22 cellular contexts compared by ENCODE assay signal in genomic region chr1:157151506-157151905, GRCh38. TPM values are rescaled to one million over a fixed set of nuclear protein-coding genes. Genes with fewer than 3 reads are reported as not detected.
DNase-seq lines count a peak whose midpoint lies in the region; ATAC-seq and TF ChIP-seq lines count a peak whose summit lies in the region.
"Had no signal": no experiment of that assay in that cellular context is flagged by ENCODE, and none has a peak within 500 bp of the region (broad histone marks: within the 10 kb centered on the region; RNA-seq: fewer than 3 reads in every experiment).

No MANE protein-coding gene starts in this region.

- intact Hi-C loops in activated T-helper 1 cell treated with anti-CD3 and anti-CD28 coated beads, Interleukin-12 subunit alpha, Interleukin-12 subunit beta, Interleukin-2, Interleukin-4 antibody, amounts not matched to agents 30 ng/mL and 10 ng/mL and 1 ng/mL, durations not matched to agents 14 hours and 24 hours and 36 hours (cut with micrococcal nuclease), result loop anchor here (2.0 kb wide), 1 partner anchor 19 kb away; no protein-coding TSS in a partner anchor
- intact Hi-C loops in dendritic cell treated with granulocyte-macrophage colony-stimulating factor and Interleukin-4, amounts not matched to agents 40 ng/mL and 50 ng/mL, for 4 days (cut with micrococcal nuclease), result no loop called here
- intact Hi-C loops in transverse colon (cut with DNase I; ENCODE audit: low total_unique reads), result no loop called here

- H3K4me3 ChIP-seq in transverse colon, result no peak overlapping the region
- H3K4me3 ChIP-seq: BLaER1 treated with 17β-estradiol and CSF1 and Interleukin-3, amounts not matched to agents 10 nM and 100 nM; GM12878 had no signal

- H3K4me3 Mint-ChIP-seq in activated naive CD8-positive, alpha-beta T cell treated with anti-CD3 and anti-CD28 coated beads, Interleukin-2, amount 10 ng/mL, durations not matched to agents 7 days and 5 days, result no peak overlapping the region
- no peak overlapping the region for H3K4me3 Mint-ChIP-seq in activated naive CD8-positive, alpha-beta T cell treated with anti-CD3 and anti-CD28 coated beads for 36 hours
- no peak overlapping the region for H3K4me3 Mint-ChIP-seq in activated T-helper 1 cell treated with anti-CD3 and anti-CD28 coated beads, Interleukin-12 subunit alpha, Interleukin-12 subunit beta, Interleukin-2, Interleukin-4 antibody, amounts not matched to agents 30 ng/mL and 10 ng/mL and 1 ng/mL, durations not matched to agents 14 hours and 24 hours and 36 hours
- no peak overlapping the region for H3K4me3 Mint-ChIP-seq in dendritic cell treated with granulocyte-macrophage colony-stimulating factor and Interleukin-4, amounts not matched to agents 40 ng/mL and 50 ng/mL, for 4 days
- H3K4me3 Mint-ChIP-seq in nephron (no peak overlapping the region), progenitor cell of endocrine pancreas (ENCODE audit: low read depth) (no peak overlapping the region)
- H3K4me3 Mint-ChIP-seq: B cell; CD4-positive, CD25-positive, alpha-beta regulatory T cell; CD8-positive, alpha-beta memory T cell; H9 had no signal

- TF ChIP-seq EP300 in transverse colon (IDR thresholded peaks at IDR 0.05; ENCODE audit: low read depth), result no peak

- POLR2A ChIA-PET in activated naive CD8-positive, alpha-beta T cell treated with anti-CD3 and anti-CD28 coated beads, Interleukin-2, amount 10 ng/mL, durations not matched to agents 7 days and 5 days (lab: Charles Lee), result no interaction called here

- H3K36me3 ChIP-seq in transverse colon, result no peaks in the 10 kb centered on the region
- H3K36me3 ChIP-seq: BLaER1 treated with 17β-estradiol and CSF1 and Interleukin-3, amounts not matched to agents 10 nM and 100 nM had no signal

- no peaks in the 10 kb centered on the region for H3K36me3 Mint-ChIP-seq in activated naive CD8-positive, alpha-beta T cell treated with anti-CD3 and anti-CD28 coated beads, Interleukin-2, amount 10 ng/mL, durations not matched to agents 7 days and 5 days
- no peaks in the 10 kb centered on the region for H3K36me3 Mint-ChIP-seq in activated naive CD8-positive, alpha-beta T cell treated with anti-CD3 and anti-CD28 coated beads for 36 hours
- no peaks in the 10 kb centered on the region for H3K36me3 Mint-ChIP-seq in activated T-helper 1 cell treated with anti-CD3 and anti-CD28 coated beads, Interleukin-12 subunit alpha, Interleukin-12 subunit beta, Interleukin-2, Interleukin-4 antibody, amounts not matched to agents 30 ng/mL and 10 ng/mL and 1 ng/mL, durations not matched to agents 14 hours and 24 hours and 36 hours (ENCODE audit: low read depth)
- no peaks in the 10 kb centered on the region for H3K36me3 Mint-ChIP-seq in dendritic cell treated with granulocyte-macrophage colony-stimulating factor and Interleukin-4, amounts not matched to agents 40 ng/mL and 50 ng/mL, for 4 days (ENCODE audit: low read depth)
- H3K36me3 Mint-ChIP-seq in nephron (ENCODE audit: low read depth) (no peaks in the 10 kb centered on the region), progenitor cell of endocrine pancreas (ENCODE audit: insufficient read depth) (no peaks in the 10 kb centered on the region)
- H3K36me3 Mint-ChIP-seq: CD4-positive, CD25-positive, alpha-beta regulatory T cell; CD8-positive, alpha-beta memory T cell had no signal

- WGBS in transverse colon (ENCODE audit: low coverage in 1 of 2), 2 donors, result 79 to 88% methylated on average over 1 to 3 of the region's 3 CpGs

- H3K9me3 ChIP-seq in transverse colon, result no peaks in the 10 kb centered on the region
- H3K9me3 ChIP-seq: BLaER1 treated with 17β-estradiol and CSF1 and Interleukin-3, amounts not matched to agents 10 nM and 100 nM had no signal

- peaks cover 4% of the 10 kb centered on the region for H3K27me3 Mint-ChIP-seq in activated naive CD8-positive, alpha-beta T cell treated with anti-CD3 and anti-CD28 coated beads, Interleukin-2, amount 10 ng/mL, durations not matched to agents 7 days and 5 days
- peaks cover 3% of the 10 kb centered on the region for H3K27me3 Mint-ChIP-seq in activated naive CD8-positive, alpha-beta T cell treated with anti-CD3 and anti-CD28 coated beads for 36 hours
- H3K27me3 Mint-ChIP-seq in activated T-helper 1 cell treated with anti-CD3 and anti-CD28 coated beads, Interleukin-12 subunit alpha, Interleukin-12 subunit beta, Interleukin-2, Interleukin-4 antibody, amounts not matched to agents 30 ng/mL and 10 ng/mL and 1 ng/mL, durations not matched to agents 14 hours and 24 hours and 36 hours (ENCODE audit: insufficient read depth), result peaks cover 9% of the 10 kb centered on the region
- peaks cover 10% of the 10 kb centered on the region for H3K27me3 Mint-ChIP-seq in dendritic cell treated with granulocyte-macrophage colony-stimulating factor and Interleukin-4, amounts not matched to agents 40 ng/mL and 50 ng/mL, for 4 days
- peaks cover 4% of the 10 kb centered on the region for H3K27me3 Mint-ChIP-seq in nephron (ENCODE audit: low read depth)
- peaks cover under 1% of the 10 kb centered on the region for H3K27me3 Mint-ChIP-seq in progenitor cell of endocrine pancreas

- in situ Hi-C loops in transverse colon (cut with MboI; ENCODE audit: low pct_ligation_motif_present in 1 of 4, low pct_unique_long_range_greater_than_20kb in 1 of 4, low sequenced_read_pairs in 3 of 4), result loop anchor here in 2 of 4 donors (5.0 to 10.0 kb wide), 2 partner anchors 47 to 59 kb away; no protein-coding TSS in a partner anchor

- H3K27me3 ChIP-seq in transverse colon, result peaks cover under 1% of the 10 kb centered on the region
- H3K27me3 ChIP-seq: BLaER1 treated with 17β-estradiol and CSF1 and Interleukin-3, amounts not matched to agents 10 nM and 100 nM had no signal

- peaks cover 31% of the 10 kb centered on the region for H3K4me1 Mint-ChIP-seq in activated naive CD8-positive, alpha-beta T cell treated with anti-CD3 and anti-CD28 coated beads, Interleukin-2, amount 10 ng/mL, durations not matched to agents 7 days and 5 days
- H3K4me1 Mint-ChIP-seq in activated naive CD8-positive, alpha-beta T cell treated with anti-CD3 and anti-CD28 coated beads for 36 hours, result peaks cover 16% of the 10 kb centered on the region
- H3K4me1 Mint-ChIP-seq in activated T-helper 1 cell treated with anti-CD3 and anti-CD28 coated beads, Interleukin-12 subunit alpha, Interleukin-12 subunit beta, Interleukin-2, Interleukin-4 antibody, amounts not matched to agents 30 ng/mL and 10 ng/mL and 1 ng/mL, durations not matched to agents 14 hours and 24 hours and 36 hours (ENCODE audit: low read depth), result peaks cover 60% of the 10 kb centered on the region
- peaks cover 84% of the 10 kb centered on the region for H3K4me1 Mint-ChIP-seq in dendritic cell treated with granulocyte-macrophage colony-stimulating factor and Interleukin-4, amounts not matched to agents 40 ng/mL and 50 ng/mL, for 4 days (ENCODE audit: low read depth)
- H3K4me1 Mint-ChIP-seq in nephron (peaks cover 79% of the 10 kb centered on the region), progenitor cell of endocrine pancreas (ENCODE audit: low read depth) (peaks cover 30% of the 10 kb centered on the region)

- DNase-seq in activated naive CD8-positive, alpha-beta T cell treated with anti-CD3 and anti-CD28 coated beads, Interleukin-2, amount 10 ng/mL, durations not matched to agents 7 days and 5 days, result no peak
- DNase-seq in activated naive CD8-positive, alpha-beta T cell treated with anti-CD3 and anti-CD28 coated beads for 36 hours, result no peak
- no peak for DNase-seq in activated T-helper 1 cell treated with anti-CD3 and anti-CD28 coated beads, Interleukin-12 subunit alpha, Interleukin-12 subunit beta, Interleukin-2, Interleukin-4 antibody, amounts not matched to agents 30 ng/mL and 10 ng/mL and 1 ng/mL, durations not matched to agents 14 hours and 24 hours and 36 hours (ENCODE audit: low spot score)
- DNase-seq in transverse colon (no peak), substantia nigra (lab: John Stamatoyannopoulos, UW) (no peak), progenitor cell of endocrine pancreas (ENCODE audit: low spot score, unreplicated experiment) (no peak)
- DNase-seq: CD4-positive, CD25-positive, alpha-beta regulatory T cell; CD8-positive, alpha-beta memory T cell; COR-L47; DMS 273 treated with DMSO at 0.1 percent for 48 hours; DMS53; DND-41; EL; H9 had no signal

- peaks cover 9 to 37% (median 26%) of the 10 kb centered on the region in 4 donors for H3K4me1 ChIP-seq in transverse colon

- TF ChIP-seq CTCF in nephron (IDR thresholded peaks at IDR 0.05; ENCODE audit: unreplicated experiment in 3 of 3) (no peak), transverse colon (IDR thresholded peaks at IDR 0.05) (no peak), progenitor cell of endocrine pancreas (IDR thresholded peaks at IDR 0.05; ENCODE audit: unreplicated experiment) (no peak)

- H3K27ac Mint-ChIP-seq in activated naive CD8-positive, alpha-beta T cell treated with anti-CD3 and anti-CD28 coated beads, Interleukin-2, amount 10 ng/mL, durations not matched to agents 7 days and 5 days, result peak overlapping the region; percentile 60
- no peak overlapping the region for H3K27ac Mint-ChIP-seq in activated naive CD8-positive, alpha-beta T cell treated with anti-CD3 and anti-CD28 coated beads for 36 hours
- peak overlapping the region; percentile 35 for H3K27ac Mint-ChIP-seq in activated T-helper 1 cell treated with anti-CD3 and anti-CD28 coated beads, Interleukin-12 subunit alpha, Interleukin-12 subunit beta, Interleukin-2, Interleukin-4 antibody, amounts not matched to agents 30 ng/mL and 10 ng/mL and 1 ng/mL, durations not matched to agents 14 hours and 24 hours and 36 hours
- peak overlapping the region; percentile 63 for H3K27ac Mint-ChIP-seq in dendritic cell treated with granulocyte-macrophage colony-stimulating factor and Interleukin-4, amounts not matched to agents 40 ng/mL and 50 ng/mL, for 4 days
- H3K27ac Mint-ChIP-seq in nephron, result peak overlapping the region; percentile 21 to 43 (median 40)
- no peak overlapping the region for H3K27ac Mint-ChIP-seq in progenitor cell of endocrine pancreas
- H3K27ac Mint-ChIP-seq: B cell; CD4-positive, CD25-positive, alpha-beta regulatory T cell; H9 had no signal

- ATAC-seq in activated naive CD8-positive, alpha-beta T cell treated with anti-CD3 and anti-CD28 coated beads, Interleukin-2, amount 10 ng/mL, durations not matched to agents 7 days and 5 days (ENCODE audit: low read depth), result no peak
- ATAC-seq: GM12878, HepG2 had no signal

- H3K27ac ChIP-seq in transverse colon (no peak overlapping the region), substantia nigra (ENCODE audit: low read depth, low read length, poor library complexity, severe bottlenecking) (no peak overlapping the region)
- H3K27ac ChIP-seq: BLaER1 treated with 17β-estradiol and CSF1 and Interleukin-3, amounts not matched to agents 10 nM and 100 nM had no signal

- no peak for TF ChIP-seq POLR2A in transverse colon (IDR thresholded peaks at IDR 0.05)

- no peaks in the 10 kb centered on the region for H3K9me3 Mint-ChIP-seq in activated naive CD8-positive, alpha-beta T cell treated with anti-CD3 and anti-CD28 coated beads, Interleukin-2, amount 10 ng/mL, durations not matched to agents 7 days and 5 days
- no peaks in the 10 kb centered on the region for H3K9me3 Mint-ChIP-seq in activated naive CD8-positive, alpha-beta T cell treated with anti-CD3 and anti-CD28 coated beads for 36 hours
- no peaks in the 10 kb centered on the region for H3K9me3 Mint-ChIP-seq in activated T-helper 1 cell treated with anti-CD3 and anti-CD28 coated beads, Interleukin-12 subunit alpha, Interleukin-12 subunit beta, Interleukin-2, Interleukin-4 antibody, amounts not matched to agents 30 ng/mL and 10 ng/mL and 1 ng/mL, durations not matched to agents 14 hours and 24 hours and 36 hours
- H3K9me3 Mint-ChIP-seq in dendritic cell treated with granulocyte-macrophage colony-stimulating factor and Interleukin-4, amounts not matched to agents 40 ng/mL and 50 ng/mL, for 4 days, result no peaks in the 10 kb centered on the region
- no peaks in the 10 kb centered on the region for H3K9me3 Mint-ChIP-seq in nephron
- no peaks in the 10 kb centered on the region for H3K9me3 Mint-ChIP-seq in progenitor cell of endocrine pancreas (ENCODE audit: low read depth)
- H3K9me3 Mint-ChIP-seq: CD4-positive, CD25-positive, alpha-beta regulatory T cell; CD8-positive, alpha-beta memory T cell; H9 had no signal

RNA-seq across cellular contexts. Expression of gene ETV3, which starts 13.3 kb away (rescaled TPM):
- total RNA-seq in activated naive CD8-positive, alpha-beta T cell treated with anti-CD3 and anti-CD28 coated beads, Interleukin-2, amount 10 ng/mL, durations not matched to agents 7 days and 5 days, result 10 to 100 TPM; 39.4 to 43.1 TPM
- 10 to 100 TPM; 23.1 to 23.5 TPM for total RNA-seq in activated naive CD8-positive, alpha-beta T cell treated with anti-CD3 and anti-CD28 coated beads for 36 hours
- total RNA-seq in activated T-helper 1 cell treated with anti-CD3 and anti-CD28 coated beads, Interleukin-12 subunit alpha, Interleukin-12 subunit beta, Interleukin-2, Interleukin-4 antibody, amounts not matched to agents 30 ng/mL and 10 ng/mL and 1 ng/mL, durations not matched to agents 14 hours and 24 hours and 36 hours, result 47.6 and 51.3 TPM in 2 replicates
- total RNA-seq in transverse colon, result 10 to 100 TPM in 3 of 4 donors, 1 to 10 TPM in 1; 3.4 to 28.1 (median 18.1) TPM
- 31.8 and 32.5 TPM in 2 replicates for total RNA-seq in progenitor cell of endocrine pancreas

RNA-seq across cellular contexts. Expression of gene ETV3L, which starts 51.9 kb away (rescaled TPM):
- total RNA-seq in activated naive CD8-positive, alpha-beta T cell treated with anti-CD3 and anti-CD28 coated beads, Interleukin-2, amount 10 ng/mL, durations not matched to agents 7 days and 5 days, result not detected
- not detected for total RNA-seq in activated naive CD8-positive, alpha-beta T cell treated with anti-CD3 and anti-CD28 coated beads for 36 hours
- not detected in 2 replicates for total RNA-seq in activated T-helper 1 cell treated with anti-CD3 and anti-CD28 coated beads, Interleukin-12 subunit alpha, Interleukin-12 subunit beta, Interleukin-2, Interleukin-4 antibody, amounts not matched to agents 30 ng/mL and 10 ng/mL and 1 ng/mL, durations not matched to agents 14 hours and 24 hours and 36 hours
- not detected for total RNA-seq in transverse colon
- 0.67 and 0.72 TPM in 2 replicates for total RNA-seq in progenitor cell of endocrine pancreas
- total RNA-seq: A172; B cell; CD4-positive, CD25-positive, alpha-beta regulatory T cell; CD8-positive, alpha-beta memory T cell; G401; HepG2 had no signal

Comparison
In these comparisons a context has a peak if more than half of its experiments do, and no peak if none do; other contexts are left out.
1. H3K27ac Mint-ChIP-seq: peak in activated naive CD8-positive, alpha-beta T cell treated with anti-CD3 and anti-CD28 coated beads, Interleukin-2, amount 10 ng/mL, durations not matched to agents 7 days and 5 days (single experiment), activated T-helper 1 cell treated with anti-CD3 and anti-CD28 coated beads, Interleukin-12 subunit alpha, Interleukin-12 subunit beta, Interleukin-2, Interleukin-4 antibody, amounts not matched to agents 30 ng/mL and 10 ng/mL and 1 ng/mL, durations not matched to agents 14 hours and 24 hours and 36 hours (single experiment), dendritic cell treated with granulocyte-macrophage colony-stimulating factor and Interleukin-4, amounts not matched to agents 40 ng/mL and 50 ng/mL, for 4 days (single experiment) and nephron (3 of 3); none in activated naive CD8-positive, alpha-beta T cell treated with anti-CD3 and anti-CD28 coated beads for 36 hours (single experiment) and progenitor cell of endocrine pancreas (single experiment).